In genomic region chr2:177265386-177265690, GRCh38 we compare ENCODE assay signal across 8 cellular contexts. TPM values are rescaled to one million over a fixed set of nuclear protein-coding genes. Genes with fewer than 3 reads are reported as not detected.
DNase-seq lines count a peak whose midpoint lies in the region; ATAC-seq, FAIRE-seq and TF ChIP-seq lines count a peak whose summit lies in the region.

No MANE protein-coding gene starts in this region.

- TF ChIP-seq CTCF in HFF-Myc (IDR thresholded peaks at IDR 0.05; ENCODE audit: low read depth, low read length, missing control alignments): no peak
- TF ChIP-seq CTCF in Panc1 (IDR thresholded peaks at IDR 0.05): peak; percentile 71
- no peak for TF ChIP-seq CTCF in lung (IDR thresholded peaks at IDR 0.05; ENCODE audit: control extremely low read depth, extremely low read depth)
- no peak for TF ChIP-seq CTCF in suprapubic skin (IDR thresholded peaks at IDR 0.05)

- DNase-seq in NCI-H1436 treated with DMSO at 0.1 percent for 48 hours (lab: John Stamatoyannopoulos, UW) (peak; percentile 27), NCI-H1436 (lab: John Stamatoyannopoulos, UW) (no peak), HFF-Myc (ENCODE audit: extremely low read depth, low read depth) (no peak), Panc1 (ENCODE audit: low read depth, low spot score) (no peak), lung (ENCODE audit: low spot score) (no peak), suprapubic skin (ENCODE audit: low spot score in 2 of 2) (peak in 1 of 2 donors; percentile 88)

- H3K27ac ChIP-seq in Panc1 (ENCODE audit: low read length) (peak overlapping the region; percentile 99), lung (ENCODE audit: low read depth in 1 of 2, low read length in 1 of 2) (peak overlapping the region; percentile 100), suprapubic skin (peak overlapping the region; percentile 100)

- WGBS in lung, 2 donors: 0% methylated on average over 11 of the region's 11 CpGs
- WGBS in suprapubic skin: under 1% methylated on average over 11 of the region's 11 CpGs

- no peak for TF ChIP-seq EP300 in suprapubic skin (IDR thresholded peaks at IDR 0.05)

- H3K4me3 ChIP-seq in HFF-Myc (replicated peaks; ENCODE audit: low read depth, low read length): peak overlapping the region; percentile 84
- H3K4me3 ChIP-seq in Panc1 (ENCODE audit: low read depth in 2 of 2, low read length in 2 of 2): peak overlapping the region; percentile 67 to 69
- H3K4me3 ChIP-seq in lung: peak overlapping the region; percentile 99
- H3K4me3 ChIP-seq in suprapubic skin: peak overlapping the region; percentile 93

- POLR2A ChIA-PET in Panc1 (lab: Charles Lee): interaction anchor here (1.3 to 2.6 kb wide), 2 partner anchors 8 to 11 kb away, joined by 6 to 15 read pairs; no protein-coding TSS in a partner anchor

- peak; percentile 28 for FAIRE-seq in colon (lab: Jason Lieb, UNC)

- H3K36me3 ChIP-seq in Panc1 (ENCODE audit: control insufficient read depth, insufficient read depth, low read length): peaks cover 6% of the 10 kb centered on the region; the same call in 1 of the 2 replicates
- H3K36me3 ChIP-seq in lung (ENCODE audit: control insufficient read depth in 2 of 2, insufficient read depth in 2 of 2, low read length in 2 of 2): no peaks in the 10 kb centered on the region
- H3K36me3 ChIP-seq in suprapubic skin: no peaks in the 10 kb centered on the region

- H3K9me3 ChIP-seq in Panc1 (ENCODE audit: control insufficient read depth, insufficient read depth, low read depth, low read length) (no peaks in the 10 kb centered on the region), lung (ENCODE audit: control insufficient read depth in 2 of 2, insufficient read depth in 1 of 2, low read length in 1 of 2) (no peaks in the 10 kb centered on the region), suprapubic skin (no peaks in the 10 kb centered on the region)

- peak; percentile 2 for ATAC-seq in Panc1
- ATAC-seq in lung (ENCODE audit: insufficient read depth, low FRiP score): peak; percentile 5
- ATAC-seq in GM19455 (IDR thresholded peaks at IDR 0.05; ENCODE audit: unreplicated experiment): no peak

- H3K4me1 ChIP-seq in Panc1 (ENCODE audit: control insufficient read depth, insufficient read depth, low read length) (peaks cover 49% of the 10 kb centered on the region), lung (ENCODE audit: control insufficient read depth in 2 of 2, insufficient read depth in 2 of 2, low read length in 2 of 2) (peaks cover 2 to 21% of the 10 kb centered on the region in 2 donors), suprapubic skin (peaks cover 61% of the 10 kb centered on the region)

- no peaks in the 10 kb centered on the region for H3K27me3 ChIP-seq in Panc1 (ENCODE audit: control insufficient read depth, insufficient read depth, low read length)
- no peaks in the 10 kb centered on the region for H3K27me3 ChIP-seq in lung (ENCODE audit: control insufficient read depth, insufficient read depth)
- H3K27me3 ChIP-seq in suprapubic skin: no peaks in the 10 kb centered on the region

- CTCF ChIA-PET in Panc1 (lab: Charles Lee): no interaction called here

- no TSS peak for BruUV-seq in Panc1 (replicated peaks; lab: Mats Ljungman, UMichigan)

- in situ Hi-C loops in Panc1 (cut with HindIII; ENCODE audit: low pct_unique_long_range_greater_than_20kb, low sequenced_read_pairs): no loop called here

- intact Hi-C loops in Panc1 (cut with micrococcal nuclease; ENCODE audit: unreplicated experiment): no loop called here

- TF ChIP-seq POLR2A in suprapubic skin (IDR thresholded peaks at IDR 0.05): no peak

RNA-seq across cellular contexts. Expression of gene NFE2L2, which starts 0.8 kb away (rescaled TPM):
- total RNA-seq in Panc1 (2021; ENCODE audit: unreplicated experiment): 104 TPM
- polyA plus RNA-seq in Panc1 (2012; ENCODE audit: insufficient read length): 58.2 TPM
- total RNA-seq in lung: 100 to 1,000 TPM in 1 of 2 donors, 10 to 100 TPM in 1; 94.6 to 145 TPM
- polyA plus RNA-seq in lung: 10 to 100 TPM; 45.5 to 66.6 TPM
- total RNA-seq in suprapubic skin: 100 to 1,000 TPM; 130 to 180 (median 160) TPM

RNA-seq across cellular contexts. Expression of gene HNRNPA3, which starts 52.7 kb away (rescaled TPM):
- 228 TPM for total RNA-seq in Panc1 (2021; ENCODE audit: unreplicated experiment)
- 326 TPM for polyA plus RNA-seq in Panc1 (2012; ENCODE audit: insufficient read length)
- 100 to 1,000 TPM; 155 to 164 TPM for total RNA-seq in lung
- 100 to 1,000 TPM; 169 to 182 TPM for polyA plus RNA-seq in lung
- 10 to 100 TPM; 37.8 to 99.9 (median 43.8) TPM for total RNA-seq in suprapubic skin
